ENCODE assay signal across 9 cellular contexts in the genomic region with DNA sequence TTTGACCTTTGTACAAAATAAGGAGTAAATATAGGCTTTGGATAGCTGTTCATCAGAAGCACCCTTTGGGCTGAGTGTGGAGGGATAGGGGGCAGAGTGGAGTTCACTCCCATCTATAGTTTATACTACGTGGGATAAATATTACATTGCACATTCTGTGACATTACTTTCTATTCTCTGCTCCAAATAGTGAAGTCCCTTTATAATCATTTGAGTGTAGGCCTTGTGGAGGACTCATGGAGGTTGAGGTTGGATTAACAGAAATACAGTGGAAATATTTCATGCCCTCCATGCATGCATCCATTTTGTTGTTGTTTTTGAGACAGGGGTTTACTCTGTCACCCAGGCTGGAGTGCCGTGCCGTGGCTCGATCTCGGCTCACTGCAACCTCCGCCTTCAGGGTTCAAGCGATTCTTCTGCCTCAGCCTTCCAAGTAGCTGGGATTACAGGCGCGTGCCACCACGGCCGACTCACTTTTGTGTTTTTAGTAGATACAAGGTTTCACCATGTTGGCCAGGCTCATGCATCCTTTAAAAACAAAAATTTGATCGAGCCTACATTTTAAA. TPM values are rescaled to one million over a fixed set of nuclear protein-coding genes. Genes with fewer than 3 reads are reported as not detected.
A peak's percentile ranks its signal among the peaks of the same experiment; 100 is the strongest.
DNase-seq lines count a peak whose midpoint lies in the region; ATAC-seq and TF ChIP-seq lines count a peak whose summit lies in the region.
"Had no signal": no experiment of that assay in that cellular context is flagged by ENCODE, and none has a peak within 500 bp of the region (broad histone marks: within the 10 kb centered on the region; RNA-seq: fewer than 3 reads in every experiment).

No MANE protein-coding gene starts in this region.

- H3K4me3 Mint-ChIP-seq in HFFc6: peak overlapping the region; percentile 94
- peak overlapping the region; percentile 80 for H3K4me3 Mint-ChIP-seq in activated naive CD8-positive, alpha-beta T cell treated with anti-CD3 and anti-CD28 coated beads, Interleukin-2, amount 10 ng/mL, durations not matched to agents 7 days and 5 days

- H3K27me3 ChIP-seq in BE2C (no peaks in the 10 kb centered on the region), iPS-15b (ENCODE audit: control insufficient read depth, insufficient read depth, low read length) (peaks cover 20% of the 10 kb centered on the region), smooth muscle cell (ENCODE audit: low read depth) (no peaks in the 10 kb centered on the region)

- peaks cover 35% of the 10 kb centered on the region for H4K20me1 ChIP-seq in smooth muscle cell (ENCODE audit: low read depth)

- peak; percentile 14 for DNase-seq in BE2C
- no peak for DNase-seq in HFFc6
- DNase-seq in activated naive CD8-positive, alpha-beta T cell treated with anti-CD3 and anti-CD28 coated beads, Interleukin-2, amount 10 ng/mL, durations not matched to agents 7 days and 5 days: no peak
- DNase-seq in smooth muscle cell (lab: John Stamatoyannopoulos, UW; ENCODE audit: unreplicated experiment): no peak
- DNase-seq in SHP77 (lab: John Stamatoyannopoulos, UW): no peak
- no peak for DNase-seq in MV-4-11 (lab: John Stamatoyannopoulos, UW)

- POLR2A ChIA-PET in activated naive CD8-positive, alpha-beta T cell treated with anti-CD3 and anti-CD28 coated beads, Interleukin-2, amount 10 ng/mL, durations not matched to agents 7 days and 5 days (lab: Charles Lee): no interaction called here

- H3K27ac Mint-ChIP-seq in HFFc6: peak overlapping the region; percentile 85
- peak overlapping the region; percentile 76 for H3K27ac Mint-ChIP-seq in activated naive CD8-positive, alpha-beta T cell treated with anti-CD3 and anti-CD28 coated beads, Interleukin-2, amount 10 ng/mL, durations not matched to agents 7 days and 5 days

- peak overlapping the region; percentile 99 for H3K4me2 ChIP-seq in smooth muscle cell

- peaks cover 5% of the 10 kb centered on the region; the same call in 1 of the 2 replicates for H3K9me3 Mint-ChIP-seq in HFFc6
- no peaks in the 10 kb centered on the region for H3K9me3 Mint-ChIP-seq in activated naive CD8-positive, alpha-beta T cell treated with anti-CD3 and anti-CD28 coated beads, Interleukin-2, amount 10 ng/mL, durations not matched to agents 7 days and 5 days

- H3K4me1 Mint-ChIP-seq in HFFc6 (ENCODE audit: low read depth): peaks cover 55% of the 10 kb centered on the region
- peaks cover 20% of the 10 kb centered on the region for H3K4me1 Mint-ChIP-seq in activated naive CD8-positive, alpha-beta T cell treated with anti-CD3 and anti-CD28 coated beads, Interleukin-2, amount 10 ng/mL, durations not matched to agents 7 days and 5 days

- H3K79me2 ChIP-seq in smooth muscle cell (ENCODE audit: low read depth): peaks cover 8% of the 10 kb centered on the region

- H3K36me3 ChIP-seq in BE2C: peaks cover 5% of the 10 kb centered on the region; the same call in 1 of the 2 replicates
- H3K36me3 ChIP-seq in iPS-15b (ENCODE audit: control insufficient read depth, insufficient read depth, low read length): peaks cover 2% of the 10 kb centered on the region
- no peaks in the 10 kb centered on the region for H3K36me3 ChIP-seq in smooth muscle cell (ENCODE audit: low read depth)

- no peak overlapping the region for H3K27ac ChIP-seq in smooth muscle cell (ENCODE audit: low read depth)

- no peaks in the 10 kb centered on the region for H3K9me3 ChIP-seq in BE2C
- H3K9me3 ChIP-seq in iPS-15b (ENCODE audit: control insufficient read depth, insufficient read depth, low read length): no peaks in the 10 kb centered on the region
- no peaks in the 10 kb centered on the region for H3K9me3 ChIP-seq in smooth muscle cell (replicated peaks; ENCODE audit: low read depth)

- no peaks in the 10 kb centered on the region for H3K36me3 Mint-ChIP-seq in HFFc6 (ENCODE audit: low read depth)
- no peaks in the 10 kb centered on the region for H3K36me3 Mint-ChIP-seq in activated naive CD8-positive, alpha-beta T cell treated with anti-CD3 and anti-CD28 coated beads, Interleukin-2, amount 10 ng/mL, durations not matched to agents 7 days and 5 days

- ATAC-seq in activated naive CD8-positive, alpha-beta T cell treated with anti-CD3 and anti-CD28 coated beads, Interleukin-2, amount 10 ng/mL, durations not matched to agents 7 days and 5 days (ENCODE audit: low read depth): no peak
- no peak for ATAC-seq in HG03460 (IDR thresholded peaks at IDR 0.05; ENCODE audit: unreplicated experiment)

- peak overlapping the region; percentile 83 for H3K4me3 ChIP-seq in BE2C (ENCODE audit: low read depth, low read length)
- peak overlapping the region; percentile 80 for H3K4me3 ChIP-seq in iPS-15b (ENCODE audit: low read depth, low read length)
- H3K4me3 ChIP-seq in smooth muscle cell: peak overlapping the region; percentile 96

- H2AFZ ChIP-seq in smooth muscle cell (ENCODE audit: low read depth): no peak overlapping the region

- 85% methylated on average over 12 of the region's 12 CpGs for WGBS in smooth muscle cell (ENCODE audit: low lambda C conversion rate)

- peak; percentile 44 for TF ChIP-seq CTCF in BE2C (IDR thresholded peaks at IDR 0.05; ENCODE audit: low read depth, low read length)
- TF ChIP-seq CTCF in HFFc6 (IDR thresholded peaks at IDR 0.05): peak; percentile 37; the same call in 1 of the 2 replicates
- TF ChIP-seq CTCF in smooth muscle cell (IDR thresholded peaks at IDR 0.05; ENCODE audit: borderline replicate concordance, insufficient read depth, poor library complexity, severe bottlenecking): no peak

- H3K27me3 Mint-ChIP-seq in HFFc6 (ENCODE audit: insufficient read depth): no peaks in the 10 kb centered on the region; the same call in 1 of the 2 replicates
- H3K27me3 Mint-ChIP-seq in activated naive CD8-positive, alpha-beta T cell treated with anti-CD3 and anti-CD28 coated beads, Interleukin-2, amount 10 ng/mL, durations not matched to agents 7 days and 5 days: no peaks in the 10 kb centered on the region

- H3K4me1 ChIP-seq in BE2C: peaks cover 3% of the 10 kb centered on the region; the same call in 1 of the 2 replicates
- H3K4me1 ChIP-seq in iPS-15b (ENCODE audit: control insufficient read depth, insufficient read depth, low read length): no peaks in the 10 kb centered on the region
- no peaks in the 10 kb centered on the region for H3K4me1 ChIP-seq in smooth muscle cell (ENCODE audit: low read depth)

- H3K9ac ChIP-seq in iPS-15b (ENCODE audit: low read depth, low read length) (no peak overlapping the region), smooth muscle cell (ENCODE audit: low read depth) (no peak overlapping the region)

- no peaks in the 10 kb centered on the region for H3F3A ChIP-seq in smooth muscle cell (ENCODE audit: low read depth)

RNA-seq across cellular contexts. Expression of a gene that starts 1.4 kb away (rescaled TPM):
- polyA plus RNA-seq in BE2C (2012; ENCODE audit: insufficient read depth, insufficient read length, low read depth): 26.0 TPM
- 10 to 100 TPM; 28.1 to 38.8 (median 34.5) TPM for total RNA-seq in HFFc6 (2021; fragmentation: NEBNext Ultra II Directional; extraction: Animal tissue kit (Norgen Biotek cat#: 25700))
- 10 to 100 TPM; 13.3 to 16.2 TPM for total RNA-seq in activated naive CD8-positive, alpha-beta T cell treated with anti-CD3 and anti-CD28 coated beads, Interleukin-2, amount 10 ng/mL, durations not matched to agents 7 days and 5 days
- total RNA-seq in smooth muscle cell: 21.7 and 23.2 TPM in 2 replicates
- 32.1 and 40.5 TPM in 2 replicates for polyA plus RNA-seq in smooth muscle cell

RNA-seq across cellular contexts. Expression of a gene that starts 40.4 kb away (rescaled TPM):
- 0.51 TPM for polyA plus RNA-seq in BE2C (2012; ENCODE audit: insufficient read depth, insufficient read length, low read depth)
- not detected for total RNA-seq in HFFc6 (2021; fragmentation: NEBNext Ultra II Directional; extraction: Animal tissue kit (Norgen Biotek cat#: 25700))
- 1 to 10 TPM in 1 of 2 experiments, under 1 TPM in 1; 0.94 to 1.1 TPM for total RNA-seq in activated naive CD8-positive, alpha-beta T cell treated with anti-CD3 and anti-CD28 coated beads, Interleukin-2, amount 10 ng/mL, durations not matched to agents 7 days and 5 days
- 0.27 and 3.6 TPM in 2 replicates for total RNA-seq in smooth muscle cell
- 1.1 and 2.0 TPM in 2 replicates for polyA plus RNA-seq in smooth muscle cell
- total RNA-seq: HT1080 had no signal
